Comparison of ENCODE assay signal across 18 cellular contexts in genomic region chr1:184826001-184826400, GRCh38.
DNase-seq lines count a peak whose midpoint lies in the region; ATAC-seq lines count a peak whose summit lies in the region.
"Had no signal": no experiment of that assay in that cellular context is flagged by ENCODE, and none has a peak within 500 bp of the region (broad histone marks: within the 10 kb centered on the region; RNA-seq: fewer than 3 reads in every experiment).

No MANE protein-coding gene starts in this region.

- peak overlapping the region; percentile 15 to 48 for H3K4me3 Mint-ChIP-seq in stimulated activated naive B cell treated with anti-CD40 and anti-IgM and Interleukin-4, amounts not matched to agents 10 μg/mL and 1 μg/mL and 100 μg/mL, for 72 hours
- H3K4me3 Mint-ChIP-seq: mesothelial cell of epicardium had no signal

- no peaks in the 10 kb centered on the region for H3K27me3 ChIP-seq in H7 (ENCODE audit: control insufficient read depth, insufficient read depth, low read length)
- H3K27me3 ChIP-seq: transverse colon had no signal

- H3K36me3 ChIP-seq in H7 (replicated peaks; ENCODE audit: control insufficient read depth, insufficient read depth, low read length): no peaks in the 10 kb centered on the region
- H3K36me3 ChIP-seq: transverse colon had no signal

- peaks cover 0 to 1% of the 10 kb centered on the region in 2 donors for H3K9me3 Mint-ChIP-seq in stimulated activated naive B cell treated with anti-CD40 and anti-IgM and Interleukin-4, amounts not matched to agents 10 μg/mL and 1 μg/mL and 100 μg/mL, for 72 hours
- H3K9me3 Mint-ChIP-seq: mesothelial cell of epicardium had no signal

- ATAC-seq in GM19351 (IDR thresholded peaks at IDR 0.05; ENCODE audit: unreplicated experiment) (peak; percentile 46), HG03442 (IDR thresholded peaks at IDR 0.05; ENCODE audit: unreplicated experiment) (peak; percentile 46), Right ventricle myocardium superior (ENCODE audit: poor library complexity) (peak; percentile 62), HG03432 (IDR thresholded peaks at IDR 0.05; ENCODE audit: unreplicated experiment) (no peak)
- peak; percentile 72 to 75 for ATAC-seq in stimulated activated naive B cell treated with anti-CD40 and anti-IgM and Interleukin-4, amounts not matched to agents 10 μg/mL and 1 μg/mL and 100 μg/mL, for 72 hours (replicated peaks)
- ATAC-seq: Panc1 had no signal

- no peaks in the 10 kb centered on the region for H3K27me3 Mint-ChIP-seq in stimulated activated naive B cell treated with anti-CD40 and anti-IgM and Interleukin-4, amounts not matched to agents 10 μg/mL and 1 μg/mL and 100 μg/mL, for 72 hours

- intact Hi-C loops in Right ventricle myocardium superior (cut with DNase I): loop anchor here (5.0 to 10.0 kb wide), 2 partner anchors 59 to 146 kb away; partner anchors contain the start of gene NIBAN1

- H3K27ac Mint-ChIP-seq in stimulated activated naive B cell treated with anti-CD40 and anti-IgM and Interleukin-4, amounts not matched to agents 10 μg/mL and 1 μg/mL and 100 μg/mL, for 72 hours: peak overlapping the region; percentile 90
- H3K27ac Mint-ChIP-seq: mesothelial cell of epicardium had no signal

- no peak overlapping the region for H3K4me3 ChIP-seq in H7 (ENCODE audit: insufficient read depth, low read depth, low read length)
- H3K4me3 ChIP-seq: transverse colon had no signal

- DNase-seq in Right ventricle myocardium superior: peak; percentile 52
- peak; percentile 40 for DNase-seq in stimulated activated naive B cell treated with anti-CD40 and anti-IgM and Interleukin-4, amounts not matched to agents 10 μg/mL and 1 μg/mL and 100 μg/mL, for 72 hours
- DNase-seq in stimulated activated CD4-positive, alpha-beta T cell treated with anti-CD3 and anti-CD28 coated beads, Interleukin-4, amount 100 ng/mL, for 1 hour: no peak
- no peak for DNase-seq in H7
- no peak for DNase-seq in NCI-H2171 (lab: John Stamatoyannopoulos, UW)
- DNase-seq: activated CD8-positive, alpha-beta memory T cell treated with anti-CD3 and anti-CD28 coated beads for 24 hours; activated naive CD4-positive, alpha-beta T cell treated with anti-CD3 and anti-CD28 coated beads, Interleukin-2, amount 50 U/mL, for 16 hours; cerebellar nuclear complex; DMS53; KG1; NCI-H146; NCI-H510A treated with DMSO at 0.1 percent for 48 hours; transverse colon had no signal

- peaks cover 29 to 41% of the 10 kb centered on the region in 2 donors for H3K4me1 Mint-ChIP-seq in stimulated activated naive B cell treated with anti-CD40 and anti-IgM and Interleukin-4, amounts not matched to agents 10 μg/mL and 1 μg/mL and 100 μg/mL, for 72 hours

- peaks cover 9 to 39% of the 10 kb centered on the region in 2 donors for H3K36me3 Mint-ChIP-seq in stimulated activated naive B cell treated with anti-CD40 and anti-IgM and Interleukin-4, amounts not matched to agents 10 μg/mL and 1 μg/mL and 100 μg/mL, for 72 hours
- H3K36me3 Mint-ChIP-seq: mesothelial cell of epicardium had no signal

Comparison
In these comparisons a context has a peak if more than half of its experiments do, and no peak if none do; other contexts are left out.
1. DNase-seq: peak in Right ventricle myocardium superior (single experiment) and stimulated activated naive B cell treated with anti-CD40 and anti-IgM and Interleukin-4, amounts not matched to agents 10 μg/mL and 1 μg/mL and 100 μg/mL, for 72 hours (single experiment); none in stimulated activated CD4-positive, alpha-beta T cell treated with anti-CD3 and anti-CD28 coated beads, Interleukin-4, amount 100 ng/mL, for 1 hour (single experiment), H7 (single experiment) and NCI-H2171 (single experiment).